17 cellular contexts compared by ENCODE assay signal in the genomic region with DNA sequence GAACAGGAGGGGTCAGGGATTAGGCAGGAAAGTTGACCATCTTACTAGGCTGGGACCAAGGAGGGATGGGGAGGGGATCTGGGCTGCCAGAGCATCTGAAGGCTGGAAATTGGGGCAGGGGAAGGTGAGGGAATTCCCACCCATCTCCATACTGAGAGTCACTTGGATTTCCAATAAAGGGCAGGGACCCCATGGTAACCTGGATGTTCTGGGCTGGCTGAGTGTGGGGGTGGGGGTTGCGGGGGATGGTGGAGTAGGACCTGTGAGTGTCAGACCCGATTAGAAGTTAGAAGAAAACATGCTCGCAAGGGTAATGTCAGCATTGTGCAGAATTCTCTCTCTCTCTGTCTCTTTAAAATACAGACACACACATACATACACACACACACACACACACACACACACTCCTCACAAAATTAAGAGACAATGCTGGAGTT. TPM values are rescaled to one million over a fixed set of nuclear protein-coding genes. Genes with fewer than 3 reads are reported as not detected.
DNase-seq lines count a peak whose midpoint lies in the region; ATAC-seq and TF ChIP-seq lines count a peak whose summit lies in the region.
"Had no signal": no experiment of that assay in that cellular context is flagged by ENCODE, and none has a peak within 500 bp of the region (broad histone marks: within the 10 kb centered on the region; RNA-seq: fewer than 3 reads in every experiment).

No MANE protein-coding gene starts in this region.

- H3K4me3 Mint-ChIP-seq in GM23338 (peak overlapping the region; percentile 6; the same call in 1 of the 3 replicates), osteocyte (ENCODE audit: unreplicated experiment) (no peak overlapping the region)
- H3K4me3 Mint-ChIP-seq: activated CD4-positive, alpha-beta T cell treated with anti-CD3 and anti-CD28 coated beads, Interleukin-2, amount 10 ng/mL, durations not matched to agents 24 days and 14 days; activated T-cell treated with anti-CD3 and anti-CD28 coated beads, Interleukin-2, amount 50 U/mL, for 4 hours; B cell had no signal

- intact Hi-C loops in Panc1 (cut with micrococcal nuclease; ENCODE audit: unreplicated experiment), result no loop called here

- H3K27ac Mint-ChIP-seq in GM23338, result peak overlapping the region; percentile 76; the same call in 1 of the 2 replicates
- peak overlapping the region; percentile 64 for H3K27ac Mint-ChIP-seq in osteocyte (ENCODE audit: unreplicated experiment)
- H3K27ac Mint-ChIP-seq: activated CD4-positive, alpha-beta T cell treated with anti-CD3 and anti-CD28 coated beads, Interleukin-2, amount 10 ng/mL, durations not matched to agents 24 days and 14 days; B cell; progenitor cell of endocrine pancreas had no signal

- no TSS peak for BruUV-seq in Panc1 (replicated peaks; lab: Mats Ljungman, UMichigan)

- no peaks in the 10 kb centered on the region for H3K9me3 Mint-ChIP-seq in GM23338
- H3K9me3 Mint-ChIP-seq in osteocyte (ENCODE audit: unreplicated experiment), result no peaks in the 10 kb centered on the region
- H3K9me3 Mint-ChIP-seq: activated CD4-positive, alpha-beta T cell treated with anti-CD3 and anti-CD28 coated beads, Interleukin-2, amount 10 ng/mL, durations not matched to agents 24 days and 14 days; activated T-cell treated with anti-CD3 and anti-CD28 coated beads, Interleukin-2, amount 50 U/mL, for 4 hours had no signal

- no peaks in the 10 kb centered on the region for H3K9me3 ChIP-seq in Panc1 (ENCODE audit: control insufficient read depth, insufficient read depth, low read depth, low read length)
- H3K9me3 ChIP-seq: adrenal gland, heart left ventricle had no signal

- TF ChIP-seq CTCF in GM23338 (conservative IDR thresholded peaks at IDR 0.05; ENCODE audit: low read depth in 2 of 2) (no peak), Panc1 (IDR thresholded peaks at IDR 0.05) (no peak), osteocyte (IDR thresholded peaks at IDR 0.05) (no peak)

- CTCF ChIA-PET in Panc1 (lab: Charles Lee), result no interaction called here

- peaks cover 11% of the 10 kb centered on the region for H3K27me3 Mint-ChIP-seq in GM23338 (ENCODE audit: insufficient read depth, low read depth, poor library complexity)
- H3K27me3 Mint-ChIP-seq in osteocyte (ENCODE audit: unreplicated experiment), result no peaks in the 10 kb centered on the region
- H3K27me3 Mint-ChIP-seq: activated CD4-positive, alpha-beta T cell treated with anti-CD3 and anti-CD28 coated beads, Interleukin-2, amount 10 ng/mL, durations not matched to agents 24 days and 14 days; B cell; progenitor cell of endocrine pancreas had no signal

- peak overlapping the region; percentile 42 for H3K4me2 ChIP-seq in GM23338

- no peaks in the 10 kb centered on the region for H3K79me2 ChIP-seq in GM23338 (replicated peaks; ENCODE audit: insufficient read depth)

- ATAC-seq in GM23338 (peak; percentile 69), Panc1 (0 out of 2 replicates have a peak, but pooled peaks have one; percentile 2)
- ATAC-seq: heart left ventricle had no signal

- H3K4me3 ChIP-seq in GM23338 (peak overlapping the region; percentile 3; the same call in 1 of the 2 replicates), Panc1 (ENCODE audit: low read depth in 2 of 2, low read length in 2 of 2) (no peak overlapping the region)
- H3K4me3 ChIP-seq: adrenal gland, heart left ventricle had no signal

- H3K36me3 ChIP-seq in GM23338 (ENCODE audit: insufficient read depth) (no peaks in the 10 kb centered on the region), Panc1 (ENCODE audit: control insufficient read depth, insufficient read depth, low read length) (no peaks in the 10 kb centered on the region)
- H3K36me3 ChIP-seq: adrenal gland, heart left ventricle had no signal

- H4K20me1 ChIP-seq in GM23338 (replicated peaks; ENCODE audit: insufficient read depth), result no peaks in the 10 kb centered on the region

- DNase-seq in GM23338 (ENCODE audit: low spot score) (peak; percentile 38), Panc1 (ENCODE audit: low read depth, low spot score) (no peak), epithelial cell of prostate (ENCODE audit: low read depth, low spot score) (no peak), osteocyte (ENCODE audit: extremely low spot score, unreplicated experiment) (no peak), AG08396 (ENCODE audit: low spot score) (no peak), NCI-H187 (lab: John Stamatoyannopoulos, UW) (no peak), DMS114 treated with DMSO at 0.1 percent for 48 hours (lab: John Stamatoyannopoulos, UW; ENCODE audit: unreplicated experiment) (no peak)
- DNase-seq: activated CD4-positive, alpha-beta T cell treated with anti-CD3 and anti-CD28 coated beads, Interleukin-2, amount 10 ng/mL, durations not matched to agents 24 days and 14 days; activated T-cell treated with anti-CD3 and anti-CD28 coated beads, Interleukin-2, amount 50 U/mL, for 4 hours; adrenal gland; DMS 273 treated with DMSO at 0.1 percent for 48 hours; heart left ventricle; kidney glomerular epithelial cell; Right ventricle myocardium superior; stimulated activated CD4-positive, alpha-beta T cell treated with anti-CD3 and anti-CD28 coated beads, Interleukin-12 subunit alpha, Interleukin-12 subunit beta, amount 100 ng/mL, for 4 hours had no signal

- no peaks in the 10 kb centered on the region for H3K9me2 ChIP-seq in GM23338 (ENCODE audit: insufficient read depth)

- no peaks in the 10 kb centered on the region for H3K27me3 ChIP-seq in GM23338 (ENCODE audit: insufficient read depth)
- no peaks in the 10 kb centered on the region for H3K27me3 ChIP-seq in Panc1 (ENCODE audit: control insufficient read depth, insufficient read depth, low read length)
- H3K27me3 ChIP-seq: adrenal gland, heart left ventricle had no signal

- POLR2A ChIA-PET in Panc1 (lab: Charles Lee), result no interaction called here

- no peaks in the 10 kb centered on the region; the same call in 1 of the 2 replicates for H3F3A ChIP-seq in GM23338 (replicated peaks; ENCODE audit: low read depth)

- H3K4me1 Mint-ChIP-seq in GM23338 (peaks cover 22% of the 10 kb centered on the region), osteocyte (ENCODE audit: unreplicated experiment) (peaks cover 23% of the 10 kb centered on the region)

- in situ Hi-C loops in Panc1 (cut with HindIII; ENCODE audit: low pct_unique_long_range_greater_than_20kb, low sequenced_read_pairs), result no loop called here

- H3K4me1 ChIP-seq in GM23338 (ENCODE audit: insufficient read depth) (peaks cover 34% of the 10 kb centered on the region), Panc1 (ENCODE audit: control insufficient read depth, insufficient read depth, low read length) (peaks cover 41% of the 10 kb centered on the region)

- peak overlapping the region; percentile 53; the same call in 1 of the 2 replicates for H2AFZ ChIP-seq in GM23338

- H3K27ac ChIP-seq in GM23338 (ENCODE audit: low read depth) (peak overlapping the region; percentile 32), Panc1 (ENCODE audit: low read length) (peak overlapping the region; percentile 89), epithelial cell of prostate (peak overlapping the region; percentile 97)
- H3K27ac ChIP-seq: adrenal gland, heart left ventricle had no signal

- H3K36me3 Mint-ChIP-seq in GM23338 (ENCODE audit: low read depth) (no peaks in the 10 kb centered on the region), osteocyte (ENCODE audit: unreplicated experiment) (no peaks in the 10 kb centered on the region)

TF ChIP-seq in GM23338, 12 proteins besides CTCF, POLR2A, EP300 and RAD21 (continues in another document):
- no peak for TF ChIP-seq STAT1 (IDR thresholded peaks at IDR 0.05; ENCODE audit: unreplicated experiment)

RNA-seq across cellular contexts. Expression of gene EPS15, which starts 40.0 kb away (rescaled TPM):
- total RNA-seq in GM23338 (2014; rRNA removed; shearing (Covaris generic)), result 76.5 and 86.1 TPM in 2 replicates
- 24.9 and 31.0 TPM in 2 replicates for polyA plus RNA-seq in GM23338 (2016; fragmentation: Nextera tagmentation; extraction: Ambion mirVana)
- total RNA-seq in Panc1 (2021; ENCODE audit: unreplicated experiment) (54.4 TPM), osteocyte (62.4 and 64.8 TPM in 2 replicates)
- 15.4 TPM for polyA plus RNA-seq in Panc1 (2012; ENCODE audit: insufficient read length)

RNA-seq across cellular contexts. Expression of gene OSBPL9, which starts 57.8 kb away (rescaled TPM):
- 74.9 and 82.7 TPM in 2 replicates for total RNA-seq in GM23338 (2014; rRNA removed; shearing (Covaris generic))
- polyA plus RNA-seq in GM23338 (2016; fragmentation: Nextera tagmentation; extraction: Ambion mirVana), result 102 and 103 TPM in 2 replicates
- total RNA-seq in Panc1 (2021; ENCODE audit: unreplicated experiment), result 85.5 TPM
- 63.5 TPM for polyA plus RNA-seq in Panc1 (2012; ENCODE audit: insufficient read length)
- total RNA-seq in osteocyte, result 103 and 107 TPM in 2 replicates

Comparison
In these comparisons a context has a peak if more than half of its experiments do, and no peak if none do; other contexts are left out.
1. H3K27ac ChIP-seq: peak in every context shown above with its lines; median percentile 97 in epithelial cell of prostate; 89 in Panc1; 32 in GM23338.